Comparison of ENCODE assay signal across 8 cellular contexts in genomic region chr1:202010042-202011015, GRCh38. TPM values are rescaled to one million over a fixed set of nuclear protein-coding genes. Genes with fewer than 3 reads are reported as not detected.
DNase-seq lines count a peak whose midpoint lies in the region; ATAC-seq lines count a peak whose summit lies in the region.

Gene ELF3, plus strand, starts transcription at chr1:202010587. Its CDS starts 550 bp downstream, at chr1:202011137.

- H2AK5ac ChIP-seq in trophoblast cell (ENCODE audit: low read length), result peak within 1 kb of the TSS; percentile 40

- peaks cover 17% of the 10 kb centered on the region for H3K4me1 ChIP-seq in ectodermal cell (ENCODE audit: control insufficient read depth, insufficient read depth, low read length)
- H3K4me1 ChIP-seq in trophoblast cell (ENCODE audit: control insufficient read depth in 1 of 2, insufficient read depth in 2 of 2, low read length in 2 of 2), result peaks cover 31 to 45% of the 10 kb centered on the region in 2 experiments

- H2AFZ ChIP-seq in trophoblast cell (ENCODE audit: insufficient read depth, low read length, poor library complexity), result peak within 1 kb of the TSS; percentile 48

- WGBS in ectodermal cell, 2 experiments, result 15 to 16% methylated on average over 23 to 24 of the region's 24 CpGs
- WGBS in trophoblast cell (ENCODE audit: extremely low coverage, insufficient coverage, insufficient read length), result no CpG with 5 or more reads among the region's 24 CpGs

- peak within 1 kb of the TSS; percentile 27 for H2BK120ac ChIP-seq in trophoblast cell (ENCODE audit: insufficient read depth, low read length, poor library complexity)

- peak within 1 kb of the TSS; percentile 28 for H4K12ac ChIP-seq in trophoblast cell (ENCODE audit: low read depth, low read length)

- H3K18ac ChIP-seq in trophoblast cell (ENCODE audit: low read length), result peak within 1 kb of the TSS; percentile 78

- H3K9me3 Mint-ChIP-seq in activated T-helper 2 cell treated with anti-CD3 and anti-CD28 coated beads, Interferon-gamma antibody, Interleukin-2, Interleukin-4, amounts not matched to agents 10 μg/mL and 5 μg/mL and 100 μg/mL, durations not matched to agents 14 hours and 24 hours and 36 hours, result no peaks in the 10 kb centered on the region

- H3K14ac ChIP-seq in trophoblast cell (ENCODE audit: low read length), result peak within 1 kb of the TSS; percentile 69

- no peak within 1 kb of the TSS for H3K23ac ChIP-seq in trophoblast cell (ENCODE audit: low read length)

- no peaks in the 10 kb centered on the region for H3K27me3 ChIP-seq in ectodermal cell (ENCODE audit: control insufficient read depth, insufficient read depth, low read length, poor library complexity, severe bottlenecking)
- no peaks in the 10 kb centered on the region for H3K27me3 ChIP-seq in trophoblast cell (ENCODE audit: insufficient read depth, low read length)

- H3K9ac ChIP-seq in trophoblast cell (ENCODE audit: low read length), result peak within 1 kb of the TSS; percentile 54

- peak within 1 kb of the TSS; percentile 64 for H4K8ac ChIP-seq in trophoblast cell (ENCODE audit: low read depth, low read length)

- peak within 1 kb of the TSS; percentile 96 for H2BK12ac ChIP-seq in trophoblast cell (ENCODE audit: low read length)

- H3K27ac Mint-ChIP-seq in activated T-helper 2 cell treated with anti-CD3 and anti-CD28 coated beads, Interferon-gamma antibody, Interleukin-2, Interleukin-4, amounts not matched to agents 10 μg/mL and 5 μg/mL and 100 μg/mL, durations not matched to agents 14 hours and 24 hours and 36 hours, result no peak within 1 kb of the TSS

- peak within 1 kb of the TSS; percentile 53 for H3K4me2 ChIP-seq in trophoblast cell (ENCODE audit: low read length)

- peaks cover 8% of the 10 kb centered on the region for H3K79me2 ChIP-seq in trophoblast cell (ENCODE audit: control insufficient read depth, insufficient read depth, low read length, poor library complexity)

- H3K4me3 ChIP-seq in ectodermal cell (ENCODE audit: insufficient read depth, low read depth, low read length) (peak within 1 kb of the TSS; percentile 13), trophoblast cell (ENCODE audit: low read depth, low read length) (peak within 1 kb of the TSS; percentile 56)

- peak within 1 kb of the TSS; percentile 83 for H4K91ac ChIP-seq in trophoblast cell (ENCODE audit: low read depth, low read length)

- H3K36me3 Mint-ChIP-seq in activated T-helper 2 cell treated with anti-CD3 and anti-CD28 coated beads, Interferon-gamma antibody, Interleukin-2, Interleukin-4, amounts not matched to agents 10 μg/mL and 5 μg/mL and 100 μg/mL, durations not matched to agents 14 hours and 24 hours and 36 hours (ENCODE audit: low read depth), result peaks cover 7% of the 10 kb centered on the region

- H3K27me3 Mint-ChIP-seq in activated T-helper 2 cell treated with anti-CD3 and anti-CD28 coated beads, Interferon-gamma antibody, Interleukin-2, Interleukin-4, amounts not matched to agents 10 μg/mL and 5 μg/mL and 100 μg/mL, durations not matched to agents 14 hours and 24 hours and 36 hours (ENCODE audit: low read depth), result no peaks in the 10 kb centered on the region

- peaks cover 37% of the 10 kb centered on the region for H3K79me1 ChIP-seq in trophoblast cell (ENCODE audit: low read length)

- H2BK5ac ChIP-seq in trophoblast cell (ENCODE audit: low read depth, low read length, poor library complexity), result peak within 1 kb of the TSS; percentile 63

- H3K27ac ChIP-seq in ectodermal cell (ENCODE audit: insufficient read depth, low read depth, low read length, poor library complexity, severe bottlenecking), result peak within 1 kb of the TSS; percentile 20
- peak within 1 kb of the TSS; percentile 92 for H3K27ac ChIP-seq in trophoblast cell (ENCODE audit: low read depth, low read length)

- H3K4me3 Mint-ChIP-seq in activated T-helper 2 cell treated with anti-CD3 and anti-CD28 coated beads, Interferon-gamma antibody, Interleukin-2, Interleukin-4, amounts not matched to agents 10 μg/mL and 5 μg/mL and 100 μg/mL, durations not matched to agents 14 hours and 24 hours and 36 hours (ENCODE audit: low read depth), result no peak within 1 kb of the TSS

- H3K36me3 ChIP-seq in ectodermal cell (ENCODE audit: control insufficient read depth, insufficient read depth, low read length), result no peaks in the 10 kb centered on the region
- peaks cover 22 to 26% of the 10 kb centered on the region in 2 experiments for H3K36me3 ChIP-seq in trophoblast cell (ENCODE audit: control insufficient read depth in 1 of 2, insufficient read depth in 2 of 2, low read length in 2 of 2)

- H3K9me3 ChIP-seq in ectodermal cell (ENCODE audit: control insufficient read depth, low read length), result no peaks in the 10 kb centered on the region
- H3K9me3 ChIP-seq in trophoblast cell (ENCODE audit: insufficient read depth, low read depth, low read length), result no peaks in the 10 kb centered on the region

- no peaks in the 10 kb centered on the region for H3K4me1 Mint-ChIP-seq in activated T-helper 2 cell treated with anti-CD3 and anti-CD28 coated beads, Interferon-gamma antibody, Interleukin-2, Interleukin-4, amounts not matched to agents 10 μg/mL and 5 μg/mL and 100 μg/mL, durations not matched to agents 14 hours and 24 hours and 36 hours (ENCODE audit: low read depth)

- intact Hi-C loops in activated T-helper 2 cell treated with anti-CD3 and anti-CD28 coated beads, Interferon-gamma antibody, Interleukin-2, Interleukin-4, amounts not matched to agents 10 μg/mL and 5 μg/mL and 100 μg/mL, durations not matched to agents 14 hours and 24 hours and 36 hours (cut with micrococcal nuclease), result no loop called here

- ATAC-seq in GM18517 (IDR thresholded peaks at IDR 0.05; ENCODE audit: unreplicated experiment) (peak; percentile 95), HG02759 (IDR thresholded peaks at IDR 0.05; ENCODE audit: unreplicated experiment) (peak; percentile 87)

- H3K4ac ChIP-seq in trophoblast cell (ENCODE audit: low read depth, low read length), result peak within 1 kb of the TSS; percentile 71

- DNase-seq in NCI-H2029 treated with DMSO at 0.1 percent for 48 hours (lab: John Stamatoyannopoulos, UW) (peak; percentile 91), trophoblast cell (peak; percentile 98 to 99), T-helper 2 cell (no peak)
- DNase-seq in activated T-helper 2 cell treated with anti-CD3 and anti-CD28 coated beads, Interferon-gamma antibody, Interleukin-2, Interleukin-4, amounts not matched to agents 10 μg/mL and 5 μg/mL and 100 μg/mL, durations not matched to agents 14 hours and 24 hours and 36 hours (ENCODE audit: low spot score), result no peak
- DNase-seq in activated CD4-positive, CD25-positive, alpha-beta regulatory T cell (lab: John Stamatoyannopoulos, UW), result no peak

RNA-seq across cellular contexts. Expression of gene ELF3, which starts in this region (rescaled TPM):
- polyA plus RNA-seq in ectodermal cell (2013, experiment 1 of 4), result 6.8 TPM
- polyA plus RNA-seq in ectodermal cell (2013, experiment 2 of 4), result 3.6 TPM
- polyA plus RNA-seq in ectodermal cell (2013, experiment 3 of 4), result 5.1 TPM
- polyA plus RNA-seq in ectodermal cell (2013, experiment 4 of 4), result 3.0 TPM
- polyA plus RNA-seq in trophoblast cell (2013), result 35.9 and 38.6 TPM in 2 replicates
- 0.62 and 0.97 TPM in 2 replicates for total RNA-seq in activated T-helper 2 cell treated with anti-CD3 and anti-CD28 coated beads, Interferon-gamma antibody, Interleukin-2, Interleukin-4, amounts not matched to agents 10 μg/mL and 5 μg/mL and 100 μg/mL, durations not matched to agents 14 hours and 24 hours and 36 hours

Comparison
In these comparisons a context has a peak if more than half of its experiments do, and no peak if none do; other contexts are left out.
1. DNase-seq: peak in NCI-H2029 treated with DMSO at 0.1 percent for 48 hours (single experiment) and trophoblast cell (2 of 2); none in T-helper 2 cell (0 of 5), activated T-helper 2 cell treated with anti-CD3 and anti-CD28 coated beads, Interferon-gamma antibody, Interleukin-2, Interleukin-4, amounts not matched to agents 10 μg/mL and 5 μg/mL and 100 μg/mL, durations not matched to agents 14 hours and 24 hours and 36 hours (single experiment) and activated CD4-positive, CD25-positive, alpha-beta regulatory T cell (0 of 4).